In genomic region chr6:85612690-85613474, GRCh38 we compare ENCODE assay signal across 18 cellular contexts. TPM values are rescaled to one million over a fixed set of nuclear protein-coding genes. Genes with fewer than 3 reads are reported as not detected.
DNase-seq lines count a peak whose midpoint lies in the region; ATAC-seq, FAIRE-seq and TF ChIP-seq lines count a peak whose summit lies in the region.
"Had no signal": no experiment of that assay in that cellular context is flagged by ENCODE, and none has a peak within 500 bp of the region (broad histone marks: within the 10 kb centered on the region; RNA-seq: fewer than 3 reads in every experiment).

No MANE protein-coding gene starts in this region.

- CTCF ChIA-PET in activated CD4-positive, alpha-beta memory T cell treated with anti-CD3 and anti-CD28 coated beads for 36 hours (lab: Charles Lee): no interaction called here
- CTCF ChIA-PET in activated CD4-positive, alpha-beta memory T cell treated with anti-CD3 and anti-CD28 coated beads, Interleukin-2, amount 10 ng/mL, durations not matched to agents 7 days and 5 days (lab: Charles Lee): no interaction called here

- in situ Hi-C loops in Caki2 (cut with HindIII; ENCODE audit: low pct_unique_long_range_greater_than_20kb, low sequenced_read_pairs) (no loop called here), gastrocnemius medialis (cut with MboI; ENCODE audit: low sequenced_read_pairs in 4 of 4) (no loop called here)

- no peak overlapping the region for H3K4me2 ChIP-seq in astrocyte (ENCODE audit: low read length)
- H3K4me2 ChIP-seq: GM23338, KMS-11 had no signal

- TF ChIP-seq POLR2A in gastrocnemius medialis (IDR thresholded peaks at IDR 0.05) (no peak), ovary (IDR thresholded peaks at IDR 0.05) (no peak)

- no peaks in the 10 kb centered on the region for H3K4me1 ChIP-seq in astrocyte (ENCODE audit: insufficient read depth, low read length)
- H3K4me1 ChIP-seq in kidney (ENCODE audit: control insufficient read depth in 1 of 2, insufficient read depth in 1 of 2, low read depth in 1 of 2, low read length in 2 of 2): no peaks in the 10 kb centered on the region
- H3K4me1 ChIP-seq in gastrocnemius medialis: no peaks in the 10 kb centered on the region
- peaks cover 2% of the 10 kb centered on the region for H3K4me1 ChIP-seq in ovary (ENCODE audit: insufficient read depth)

- POLR2A ChIA-PET in activated CD4-positive, alpha-beta memory T cell treated with anti-CD3 and anti-CD28 coated beads for 36 hours (lab: Charles Lee): no interaction called here
- POLR2A ChIA-PET in activated CD4-positive, alpha-beta memory T cell treated with anti-CD3 and anti-CD28 coated beads, Interleukin-2, amount 10 ng/mL, durations not matched to agents 7 days and 5 days (lab: Charles Lee): interaction anchor here (1.0 to 2.1 kb wide), 9 partner anchors 11 to 65 kb away, joined by 3 to 12 read pairs (median 4); partner anchors contain the start of genes SNX14 and SYNCRIP

- H3K4me3 ChIP-seq in astrocyte (ENCODE audit: insufficient read depth, low read depth, low read length) (no peak overlapping the region), kidney (ENCODE audit: low read length in 2 of 2) (no peak overlapping the region), gastrocnemius medialis (no peak overlapping the region), ovary (no peak overlapping the region)
- H3K4me3 ChIP-seq: GM23338 had no signal

- H3K79me2 ChIP-seq in astrocyte (ENCODE audit: insufficient read depth, low read length): peaks cover 95% of the 10 kb centered on the region

- H3K4me3 Mint-ChIP-seq in activated CD4-positive, alpha-beta memory T cell treated with anti-CD3 and anti-CD28 coated beads for 36 hours: no peak overlapping the region
- no peak overlapping the region for H3K4me3 Mint-ChIP-seq in activated CD4-positive, alpha-beta memory T cell treated with anti-CD3 and anti-CD28 coated beads, Interleukin-2, amount 10 ng/mL, durations not matched to agents 7 days and 5 days
- no peak overlapping the region for H3K4me3 Mint-ChIP-seq in astrocyte (ENCODE audit: unreplicated experiment)
- H3K4me3 Mint-ChIP-seq: GM23338 had no signal

- no peaks in the 10 kb centered on the region for H3K27me3 Mint-ChIP-seq in activated CD4-positive, alpha-beta memory T cell treated with anti-CD3 and anti-CD28 coated beads for 36 hours
- H3K27me3 Mint-ChIP-seq in activated CD4-positive, alpha-beta memory T cell treated with anti-CD3 and anti-CD28 coated beads, Interleukin-2, amount 10 ng/mL, durations not matched to agents 7 days and 5 days: no peaks in the 10 kb centered on the region
- H3K27me3 Mint-ChIP-seq in astrocyte (ENCODE audit: low read depth, unreplicated experiment): no peaks in the 10 kb centered on the region

- peaks cover 5% of the 10 kb centered on the region for H3K4me1 Mint-ChIP-seq in activated CD4-positive, alpha-beta memory T cell treated with anti-CD3 and anti-CD28 coated beads for 36 hours (ENCODE audit: low read depth)
- peaks cover 12% of the 10 kb centered on the region for H3K4me1 Mint-ChIP-seq in activated CD4-positive, alpha-beta memory T cell treated with anti-CD3 and anti-CD28 coated beads, Interleukin-2, amount 10 ng/mL, durations not matched to agents 7 days and 5 days
- peaks cover 7% of the 10 kb centered on the region for H3K4me1 Mint-ChIP-seq in astrocyte (ENCODE audit: low read depth, unreplicated experiment)

- H3K27me3 ChIP-seq in astrocyte (ENCODE audit: insufficient read depth, low read length) (no peaks in the 10 kb centered on the region), gastrocnemius medialis (no peaks in the 10 kb centered on the region), ovary (no peaks in the 10 kb centered on the region)

- H3K27ac ChIP-seq in astrocyte (ENCODE audit: low read depth, low read length) (no peak overlapping the region), kidney (ENCODE audit: low read depth in 2 of 2, low read length in 2 of 2) (peak overlapping the region; percentile 23 to 40), gastrocnemius medialis (no peak overlapping the region), ovary (no peak overlapping the region)
- H3K27ac ChIP-seq: KMS-11 had no signal

- H3K9ac ChIP-seq in astrocyte (ENCODE audit: low read length) (no peak overlapping the region), kidney (ENCODE audit: low read length in 2 of 2) (no peak overlapping the region)
- H3K9ac ChIP-seq: KMS-11 had no signal

- FAIRE-seq in astrocyte (lab: Jason Lieb, UNC) (no peak), kidney (lab: Jason Lieb, UNC) (peak; percentile 35)

- peak overlapping the region; percentile 28 for H3K27ac Mint-ChIP-seq in activated CD4-positive, alpha-beta memory T cell treated with anti-CD3 and anti-CD28 coated beads for 36 hours
- no peak overlapping the region for H3K27ac Mint-ChIP-seq in activated CD4-positive, alpha-beta memory T cell treated with anti-CD3 and anti-CD28 coated beads, Interleukin-2, amount 10 ng/mL, durations not matched to agents 7 days and 5 days
- H3K27ac Mint-ChIP-seq in astrocyte (ENCODE audit: unreplicated experiment): peak overlapping the region; percentile 9
- H3K27ac Mint-ChIP-seq: GM23338 had no signal

- no peaks in the 10 kb centered on the region for H3K9me3 Mint-ChIP-seq in activated CD4-positive, alpha-beta memory T cell treated with anti-CD3 and anti-CD28 coated beads for 36 hours
- no peaks in the 10 kb centered on the region for H3K9me3 Mint-ChIP-seq in activated CD4-positive, alpha-beta memory T cell treated with anti-CD3 and anti-CD28 coated beads, Interleukin-2, amount 10 ng/mL, durations not matched to agents 7 days and 5 days
- no peaks in the 10 kb centered on the region for H3K9me3 Mint-ChIP-seq in astrocyte (ENCODE audit: unreplicated experiment)
- H3K9me3 Mint-ChIP-seq: GM23338 had no signal

- H3K9me3 ChIP-seq in astrocyte (ENCODE audit: insufficient read depth, low read depth, low read length): no peaks in the 10 kb centered on the region
- H3K9me3 ChIP-seq in kidney (ENCODE audit: control insufficient read depth in 1 of 2, low read length in 2 of 2): no peaks in the 10 kb centered on the region
- H3K9me3 ChIP-seq in gastrocnemius medialis: no peaks in the 10 kb centered on the region
- no peaks in the 10 kb centered on the region for H3K9me3 ChIP-seq in ovary

- no peak for ATAC-seq in gastrocnemius medialis
- ATAC-seq: GM23338, PC-3 had no signal

- peaks cover 67% of the 10 kb centered on the region for H4K20me1 ChIP-seq in astrocyte (ENCODE audit: insufficient read depth, low read length)

- no peak for TF ChIP-seq EP300 in ovary (IDR thresholded peaks at IDR 0.05)

- no peak for DNase-seq in activated CD4-positive, alpha-beta memory T cell treated with anti-CD3 and anti-CD28 coated beads for 36 hours
- DNase-seq in activated CD4-positive, alpha-beta memory T cell treated with anti-CD3 and anti-CD28 coated beads, Interleukin-2, amount 10 ng/mL, durations not matched to agents 7 days and 5 days: no peak
- DNase-seq in Caki2 (ENCODE audit: low read depth): peak; percentile 34
- DNase-seq in astrocyte (ENCODE audit: low read depth): no peak
- DNase-seq in kidney: no peak
- DNase-seq in stimulated activated naive CD4-positive, alpha-beta T cell (lab: John Stamatoyannopoulos, UW): no peak
- DNase-seq in gastrocnemius medialis: no peak
- no peak for DNase-seq in ovary
- DNase-seq: 8988T, C1 segment of cervical spinal cord, MM.1S, NCI-H1105, NCI-H1694 treated with DMSO at 0.1 percent for 48 hours, NCI-H345, NCI-H69, PC-3 had no signal

- intact Hi-C loops in activated CD4-positive, alpha-beta memory T cell treated with anti-CD3 and anti-CD28 coated beads for 36 hours (cut with micrococcal nuclease): no loop called here
- intact Hi-C loops in kidney (cut with DNase I): no loop called here
- intact Hi-C loops in gastrocnemius medialis (cut with DNase I; ENCODE audit: low total_unique reads): no loop called here
- intact Hi-C loops in ovary (cut with DNase I): no loop called here

- peaks cover 81% of the 10 kb centered on the region for H3K36me3 ChIP-seq in astrocyte (ENCODE audit: insufficient read depth, low read length)
- H3K36me3 ChIP-seq in kidney (ENCODE audit: control insufficient read depth in 1 of 2, insufficient read depth in 2 of 2, low read length in 2 of 2): peaks cover 24 to 40% of the 10 kb centered on the region in 2 donors
- H3K36me3 ChIP-seq in gastrocnemius medialis: peaks cover 2 to 76% of the 10 kb centered on the region in 2 donors
- H3K36me3 ChIP-seq in ovary: no peaks in the 10 kb centered on the region

- peaks cover 58% of the 10 kb centered on the region for H3K36me3 Mint-ChIP-seq in activated CD4-positive, alpha-beta memory T cell treated with anti-CD3 and anti-CD28 coated beads for 36 hours
- peaks cover 75% of the 10 kb centered on the region for H3K36me3 Mint-ChIP-seq in activated CD4-positive, alpha-beta memory T cell treated with anti-CD3 and anti-CD28 coated beads, Interleukin-2, amount 10 ng/mL, durations not matched to agents 7 days and 5 days (ENCODE audit: low read depth)
- H3K36me3 Mint-ChIP-seq in astrocyte (ENCODE audit: low read depth, unreplicated experiment): peaks cover 18% of the 10 kb centered on the region

- no peak for TF ChIP-seq CTCF in astrocyte (IDR thresholded peaks at IDR 0.05; ENCODE audit: insufficient read depth, low read depth, low read length)
- TF ChIP-seq CTCF in kidney (IDR thresholded peaks at IDR 0.05; ENCODE audit: borderline replicate concordance, extremely low read depth, insufficient read depth): no peak
- no peak for TF ChIP-seq CTCF in gastrocnemius medialis (IDR thresholded peaks at IDR 0.05 in 4 of 5, conservative IDR thresholded peaks at IDR 0.05 in 1 of 5)
- no peak for TF ChIP-seq CTCF in ovary (IDR thresholded peaks at IDR 0.05)

- 94 to 96% (median 95%) methylated on average over 4 of the region's 4 CpGs for WGBS in ovary, 3 donors

- no peak overlapping the region for H2AFZ ChIP-seq in astrocyte (ENCODE audit: low read depth, low read length)
- H2AFZ ChIP-seq: GM23338 had no signal

RNA-seq across cellular contexts. Expression of gene SNX14, which starts 19.2 kb away (rescaled TPM):
- 10 to 100 TPM; 50.9 to 59.6 TPM for total RNA-seq in activated CD4-positive, alpha-beta memory T cell treated with anti-CD3 and anti-CD28 coated beads for 36 hours
- total RNA-seq in activated CD4-positive, alpha-beta memory T cell treated with anti-CD3 and anti-CD28 coated beads, Interleukin-2, amount 10 ng/mL, durations not matched to agents 7 days and 5 days: 10 to 100 TPM; 48.2 to 50.9 TPM
- total RNA-seq in Caki2 (2014; rRNA removed; shearing (Covaris generic); ENCODE audit: low replicate concordance): 82.9 and 110 TPM in 2 replicates
- total RNA-seq in astrocyte (89.5 and 90.5 TPM in 2 replicates), kidney (100 TPM), gastrocnemius medialis (10 to 100 TPM; 16.0 to 38.5 (median 24.7) TPM), ovary (10 to 100 TPM; 44.1 to 80.2 (median 64.0) TPM)
- polyA plus RNA-seq in kidney (ENCODE audit: insufficient read depth, low read depth, low replicate concordance) (125 TPM), ovary (10 to 100 TPM; 39.7 to 53.5 TPM)

RNA-seq across cellular contexts. Expression of gene SYNCRIP, which starts 29.8 kb away (rescaled TPM):
- 100 to 1,000 TPM; 138 to 139 TPM for total RNA-seq in activated CD4-positive, alpha-beta memory T cell treated with anti-CD3 and anti-CD28 coated beads for 36 hours
- 100 to 1,000 TPM in 1 of 2 experiments, 10 to 100 TPM in 1; 100.0 to 101 TPM for total RNA-seq in activated CD4-positive, alpha-beta memory T cell treated with anti-CD3 and anti-CD28 coated beads, Interleukin-2, amount 10 ng/mL, durations not matched to agents 7 days and 5 days
- 32.4 and 47.3 TPM in 2 replicates for total RNA-seq in Caki2 (2014; rRNA removed; shearing (Covaris generic); ENCODE audit: low replicate concordance)
- total RNA-seq in astrocyte (122 and 136 TPM in 2 replicates), kidney (109 TPM), gastrocnemius medialis (10 to 100 TPM; 43.0 to 59.3 (median 54.5) TPM), ovary (100 to 1,000 TPM in 2 of 7 donors, 10 to 100 TPM in 5; 45.5 to 109 (median 92.8) TPM)
- polyA plus RNA-seq in kidney (ENCODE audit: insufficient read depth, low read depth, low replicate concordance) (26.5 TPM), ovary (100 to 1,000 TPM in 1 of 2 donors, 10 to 100 TPM in 1; 33.2 to 101 TPM)

Comparison
In these comparisons a context has a peak if more than half of its experiments do, and no peak if none do; other contexts are left out.
1. H3K27ac ChIP-seq: peak in kidney (2 of 2); none in astrocyte (single experiment), gastrocnemius medialis (0 of 4) and ovary (0 of 2).